ENCODE assay signal across 10 cellular contexts in genomic region chr2:100821255-100821912, GRCh38. TPM values are rescaled to one million over a fixed set of nuclear protein-coding genes. Genes with fewer than 3 reads are reported as not detected.
DNase-seq lines count a peak whose midpoint lies in the region; ATAC-seq, FAIRE-seq and TF ChIP-seq lines count a peak whose summit lies in the region.
"Had no signal": no experiment of that assay in that cellular context is flagged by ENCODE, and none has a peak within 500 bp of the region (broad histone marks: within the 10 kb centered on the region; RNA-seq: fewer than 3 reads in every experiment).

No MANE protein-coding gene starts in this region.

- peak overlapping the region; percentile 97 to 98 for H3K27ac ChIP-seq in A549
- H3K27ac ChIP-seq in HUES48 (ENCODE audit: low read depth, low read length), result no peak overlapping the region
- H3K27ac ChIP-seq in coronary artery, result peak overlapping the region; percentile 0 to 94

- H3K27me3 ChIP-seq in HUES48 (ENCODE audit: control insufficient read depth, insufficient read depth, low read length), result peaks cover 57% of the 10 kb centered on the region
- H3K27me3 ChIP-seq: testis had no signal

- TF ChIP-seq EP300 in A549 (IDR thresholded peaks at IDR 0.05), result no peak

- no peak for ATAC-seq in A549
- no peak for ATAC-seq in HG02973 (IDR thresholded peaks at IDR 0.05; ENCODE audit: unreplicated experiment)

- CTCF ChIA-PET in A549 (lab: Yijun Ruan, JAX), result interaction anchor here (0.6 to 8.9 kb wide), 16 partner anchors 9 to 384 kb away, joined by 3 to 76 read pairs (median 3); no protein-coding TSS in a partner anchor

- H3K9me3 Mint-ChIP-seq in mesothelial cell of epicardium, result no peaks in the 10 kb centered on the region

- no peaks in the 10 kb centered on the region for H3K36me3 ChIP-seq in HUES48 (ENCODE audit: control insufficient read depth, insufficient read depth, low read length)

- peaks cover 74% of the 10 kb centered on the region for H3K27me3 Mint-ChIP-seq in mesothelial cell of epicardium (ENCODE audit: low read depth)

- H3K9me3 ChIP-seq in A549 (no peaks in the 10 kb centered on the region), HUES48 (ENCODE audit: control insufficient read depth, insufficient read depth, low read length) (no peaks in the 10 kb centered on the region)
- H3K9me3 ChIP-seq: testis had no signal

- TF ChIP-seq CTCF in A549 (IDR thresholded peaks at IDR 0.05) (peak; percentile 32; the same call in 2 of the 3 replicates), coronary artery (IDR thresholded peaks at IDR 0.05) (no peak), mesothelial cell of epicardium (IDR thresholded peaks at IDR 0.05; ENCODE audit: unreplicated experiment) (no peak)

- H3K4me1 Mint-ChIP-seq in mesothelial cell of epicardium, result peaks cover 13% of the 10 kb centered on the region

- TF ChIP-seq POLR2A in A549 (IDR thresholded peaks at IDR 0.05; ENCODE audit: low read length), result no peak

- H3K4me2 ChIP-seq in A549, result peak overlapping the region; percentile 91

- no peaks in the 10 kb centered on the region for H3K36me3 Mint-ChIP-seq in mesothelial cell of epicardium

- FAIRE-seq in A549 (lab: Jason Lieb, UNC), result no peak

- H3K4me1 ChIP-seq in A549 (peaks cover 51% of the 10 kb centered on the region), HUES48 (ENCODE audit: control insufficient read depth, insufficient read depth, low read length) (peaks cover 12% of the 10 kb centered on the region)

- DNase-seq in A549 (ENCODE audit: low read depth in 1 of 2, low spot score in 1 of 2), result peak in 1 of 2 experiments; percentile 34
- DNase-seq in coronary artery (ENCODE audit: low spot score), result no peak
- DNase-seq in mesothelial cell of epicardium (ENCODE audit: low spot score in 2 of 2, unreplicated experiment in 2 of 2), result no peak
- DNase-seq in NCI-H1417 treated with DMSO at 0.1 percent for 48 hours (lab: John Stamatoyannopoulos, UW), result no peak
- no peak for DNase-seq in NCI-H1048 (lab: John Stamatoyannopoulos, UW)
- no peak for DNase-seq in stimulated activated CD4-positive, alpha-beta T cell treated with anti-CD3 and anti-CD28 coated beads, Interleukin-2, amount 100 ng/mL, for 24 hours
- DNase-seq: NCI-H146, testis had no signal

- peak overlapping the region; percentile 68 for H3K4me3 Mint-ChIP-seq in mesothelial cell of epicardium

- no peak overlapping the region for H3K27ac Mint-ChIP-seq in mesothelial cell of epicardium

- peak overlapping the region; percentile 96 for H3K4me3 ChIP-seq in A549
- H3K4me3 ChIP-seq in HUES48 (ENCODE audit: low read depth, low read length), result peak overlapping the region; percentile 65
- peak overlapping the region; percentile 90 for H3K4me3 ChIP-seq in coronary artery

- POLR2A ChIA-PET in A549 (lab: Yijun Ruan, JAX), result interaction anchor here (0.9 to 2.0 kb wide), 4 partner anchors 74 to 181 kb away, joined by 3 to 10 read pairs (median 6); partner anchors contain the start of gene RPL31

- no peak for TF ChIP-seq RAD21 in A549 (conservative IDR thresholded peaks at IDR 0.05 in 1 of 2, IDR thresholded peaks at IDR 0.05 in 1 of 2)

- WGBS in A549 (ENCODE audit: missing lambda C conversion rate), result 17% methylated on average over 14 of the region's 14 CpGs

- no peak overlapping the region for H3K9ac ChIP-seq in HUES48 (ENCODE audit: low read depth, low read length)

TF ChIP-seq in A549, 52 proteins besides CTCF, POLR2A, EP300 and RAD21:
- no peak for TF ChIP-seq NFE2L2 (conservative IDR thresholded peaks at IDR 0.05; ENCODE audit: low read length)
- TF ChIP-seq SMC3 (IDR thresholded peaks at IDR 0.05), result peak; percentile 42

RNA-seq across cellular contexts. Expression of gene NPAS2, which starts 1.4 kb away (rescaled TPM):
- polyA plus RNA-seq in A549 (2011; rRNA removed) (56.1 and 106 TPM in 2 replicates), A549 (2017; fragmentation: RNase III; extraction: RNeasy Plus Mini Kit Qiagen cat#74134 plus additional on column Dnase treatment) (27.5 to 31.5 TPM (median 31.4 TPM) in 3 replicates)
- 51.6 and 76.5 TPM in 2 replicates for polyA plus RNA-seq in A549 (2012; cell fraction: cytosol; rRNA removed)
- 147 and 167 TPM in 2 replicates for polyA plus RNA-seq in A549 (2012; cell fraction: nucleus; rRNA removed)
- polyA minus RNA-seq in A549 (2011; rRNA and poly(A)+ RNA removed), result 73.2 and 96.6 TPM in 2 replicates
- total RNA-seq in mesothelial cell of epicardium, result 3.6 to 5.4 TPM (median 5.2 TPM) in 3 replicates
